Comparison of ENCODE assay signal across 14 cellular contexts in the genomic region with DNA sequence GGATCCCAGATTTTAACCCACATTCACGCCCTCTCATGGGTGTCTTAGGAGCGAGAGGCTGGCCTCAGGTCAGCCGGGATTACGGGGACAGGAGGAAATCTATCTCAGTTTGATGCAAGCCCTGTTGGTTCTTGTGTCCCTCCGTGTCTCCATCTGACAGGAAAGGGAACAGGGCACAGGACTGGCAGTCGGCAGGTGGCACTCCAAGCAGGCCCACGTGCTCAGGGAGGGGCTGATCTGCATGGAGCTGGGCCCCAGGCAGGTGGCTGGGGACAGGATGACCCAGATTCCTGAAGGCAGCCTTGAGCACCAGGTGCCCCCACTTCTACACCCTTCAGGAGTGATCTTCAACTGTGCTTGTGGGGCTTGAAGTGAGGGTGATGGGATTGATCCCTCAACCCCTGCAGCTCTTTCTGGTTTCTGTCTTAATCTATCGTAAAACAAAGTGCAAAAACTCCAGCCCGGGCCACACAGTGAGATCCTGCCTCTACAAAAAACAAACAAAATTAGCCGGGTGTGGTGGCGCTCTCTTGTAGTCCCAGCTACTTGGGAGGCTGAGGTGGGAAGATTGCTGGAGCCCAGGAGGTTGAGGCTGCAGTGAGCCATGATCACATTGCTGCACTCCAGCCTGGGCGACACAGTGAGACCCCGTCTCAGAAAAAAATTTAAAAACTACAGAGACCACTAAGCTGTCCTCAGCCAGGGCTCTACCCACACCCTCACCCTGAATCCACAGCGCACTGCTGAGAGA. TPM values are rescaled to one million over a fixed set of nuclear protein-coding genes. Genes with fewer than 3 reads are reported as not detected.
DNase-seq lines count a peak whose midpoint lies in the region; ATAC-seq, FAIRE-seq and TF ChIP-seq lines count a peak whose summit lies in the region.
"Had no signal": no experiment of that assay in that cellular context is flagged by ENCODE, and none has a peak within 500 bp of the region (broad histone marks: within the 10 kb centered on the region; RNA-seq: fewer than 3 reads in every experiment).

No MANE protein-coding gene starts in this region.

- no peak overlapping the region for H3K4me3 ChIP-seq in colonic mucosa
- H3K4me3 ChIP-seq in small intestine (ENCODE audit: low read depth in 1 of 2, low read length in 2 of 2): no peak overlapping the region
- H3K4me3 ChIP-seq: sigmoid colon had no signal

- H3K4me1 ChIP-seq in colonic mucosa (peaks cover 13% of the 10 kb centered on the region), small intestine (ENCODE audit: control insufficient read depth in 2 of 2, insufficient read depth in 1 of 2, low read depth in 1 of 2, low read length in 1 of 2) (no peaks in the 10 kb centered on the region)

- H3K27me3 ChIP-seq in colonic mucosa: no peaks in the 10 kb centered on the region
- peaks cover 0 to 7% of the 10 kb centered on the region in 2 donors for H3K27me3 ChIP-seq in small intestine (ENCODE audit: control insufficient read depth in 2 of 2, insufficient read depth in 2 of 2, low read length in 2 of 2)

- ATAC-seq in HG02642 (IDR thresholded peaks at IDR 0.05; ENCODE audit: poor library complexity, unreplicated experiment) (no peak), HG03108 (IDR thresholded peaks at IDR 0.05; ENCODE audit: unreplicated experiment) (no peak)
- ATAC-seq: activated naive CD8-positive, alpha-beta T cell treated with anti-CD3 and anti-CD28 coated beads, Interleukin-2, amount 50 U/mL, for 24 hours had no signal

- no peak for TF ChIP-seq CTCF in colonic mucosa (IDR thresholded peaks at IDR 0.05)

- intact Hi-C loops in colonic mucosa (cut with DNase I): no loop called here

- DNase-seq in NCI-H1417 (lab: John Stamatoyannopoulos, UW) (peak; percentile 11 to 62 (median 26)), NCI-H1417 treated with DMSO at 0.1 percent for 48 hours (lab: John Stamatoyannopoulos, UW) (no peak), NCI-H345 treated with DMSO at 0.1 percent for 48 hours (lab: John Stamatoyannopoulos, UW; ENCODE audit: unreplicated experiment) (peak; percentile 34), colonic mucosa (peak; percentile 83), small intestine (peak; percentile 79)
- no peak for DNase-seq in activated naive CD4-positive, alpha-beta T cell treated with anti-CD3 and anti-CD28 coated beads, Interleukin-2, amount 50 U/mL, for 16 hours
- DNase-seq: activated CD4-positive, CD25-positive, alpha-beta regulatory T cell treated with anti-CD3 and anti-CD28 coated beads, Interleukin-2, amount 50 U/mL, for 72 hours; activated naive CD8-positive, alpha-beta T cell treated with anti-CD3 and anti-CD28 coated beads, Interleukin-2, amount 50 U/mL, for 24 hours; CD8-positive, alpha-beta memory T cell; hypothalamus; sigmoid colon had no signal

- H3K27ac ChIP-seq in colonic mucosa (peak overlapping the region; percentile 47), small intestine (ENCODE audit: low read depth in 1 of 2, low read length in 1 of 2) (no peak overlapping the region)
- H3K27ac ChIP-seq: sigmoid colon had no signal

- 40 to 64% (median 40%) methylated on average over 14 of the region's 14 CpGs for WGBS in small intestine, 3 donors

- no peak for FAIRE-seq in small intestine (lab: Jason Lieb, UNC)
- FAIRE-seq: A204.1 had no signal

- no peaks in the 10 kb centered on the region for H3K9me3 ChIP-seq in colonic mucosa
- no peaks in the 10 kb centered on the region for H3K9me3 ChIP-seq in small intestine (ENCODE audit: control insufficient read depth, low read depth)
- H3K9me3 ChIP-seq: sigmoid colon had no signal

- no peaks in the 10 kb centered on the region for H3K36me3 ChIP-seq in colonic mucosa
- no peaks in the 10 kb centered on the region for H3K36me3 ChIP-seq in small intestine (ENCODE audit: control insufficient read depth in 2 of 2, insufficient read depth in 2 of 2, low read length in 2 of 2)
- H3K36me3 ChIP-seq: sigmoid colon had no signal

- peak overlapping the region in 1 of 2 donors; percentile 21 for H3K9ac ChIP-seq in colonic mucosa (ENCODE audit: low read depth in 2 of 2, low read length in 2 of 2)

RNA-seq across cellular contexts. Expression of gene PLEKHG5, which starts 8.3 kb away (rescaled TPM):
- 10 to 100 TPM; 13.9 to 19.6 TPM for total RNA-seq in colonic mucosa
- polyA plus RNA-seq in small intestine: 10 to 100 TPM in 1 of 3 donors, 1 to 10 TPM in 2; 2.4 to 10.5 (median 3.8) TPM

RNA-seq across cellular contexts. Expression of gene TNFRSF25, which starts 17.2 kb away (rescaled TPM):
- 10 to 100 TPM; 33.1 to 87.1 TPM for total RNA-seq in colonic mucosa
- polyA plus RNA-seq in small intestine: 10 to 100 TPM; 23.0 to 43.2 (median 23.3) TPM

RNA-seq across cellular contexts. Expression of gene ESPN, which starts 58.6 kb away (rescaled TPM):
- 10 to 100 TPM; 74.3 to 98.0 TPM for total RNA-seq in colonic mucosa
- 100 to 1,000 TPM in 2 of 3 donors, 10 to 100 TPM in 1; 83.5 to 336 (median 235) TPM for polyA plus RNA-seq in small intestine

Comparison
In these comparisons a context has a peak if more than half of its experiments do, and no peak if none do; other contexts are left out.
1. DNase-seq: peak in NCI-H1417 (3 of 3), NCI-H345 treated with DMSO at 0.1 percent for 48 hours (single experiment), colonic mucosa (single experiment) and small intestine (single experiment); none in NCI-H1417 treated with DMSO at 0.1 percent for 48 hours (single experiment) and activated naive CD4-positive, alpha-beta T cell treated with anti-CD3 and anti-CD28 coated beads, Interleukin-2, amount 50 U/mL, for 16 hours (single experiment).